ENCODE assay signal across 7 cellular contexts in genomic region chr1:68600049-68600661, GRCh38.
DNase-seq lines count a peak whose midpoint lies in the region; ATAC-seq, FAIRE-seq and TF ChIP-seq lines count a peak whose summit lies in the region.

No MANE protein-coding gene starts in this region.

- H3K36me3 Mint-ChIP-seq in progenitor cell of endocrine pancreas (ENCODE audit: insufficient read depth), result no peaks in the 10 kb centered on the region

- DNase-seq in NB4 (ENCODE audit: low read depth) (peak; percentile 21), coronary artery (ENCODE audit: low spot score) (no peak), progenitor cell of endocrine pancreas (ENCODE audit: low spot score, unreplicated experiment) (no peak), GM12892 (ENCODE audit: insufficient read length) (no peak), GM19240 (ENCODE audit: insufficient read length, low spot score) (no peak)

- TF ChIP-seq POLR2A in NB4 (IDR thresholded peaks at IDR 0.05; ENCODE audit: extremely low read depth, insufficient read length), result no peak
- TF ChIP-seq POLR2A in GM12892 (IDR thresholded peaks at IDR 0.05; ENCODE audit: low read depth, low read length), result no peak

- no peak for ATAC-seq in GM18520 (IDR thresholded peaks at IDR 0.05; ENCODE audit: unreplicated experiment)

- H3K27ac ChIP-seq in coronary artery, result no peak overlapping the region

- H3K9me3 Mint-ChIP-seq in progenitor cell of endocrine pancreas (ENCODE audit: low read depth), result peaks cover 7% of the 10 kb centered on the region

- FAIRE-seq in GM12892 (lab: Jason Lieb, UNC), result no peak

- H3K4me1 Mint-ChIP-seq in progenitor cell of endocrine pancreas (ENCODE audit: low read depth), result no peaks in the 10 kb centered on the region

- no peaks in the 10 kb centered on the region for H3K27me3 Mint-ChIP-seq in progenitor cell of endocrine pancreas

- H3K4me3 ChIP-seq in NB4 (ENCODE audit: low read depth, low read length) (no peak overlapping the region), coronary artery (peak overlapping the region; percentile 40)

- no peak overlapping the region for H3K27ac Mint-ChIP-seq in progenitor cell of endocrine pancreas

- TF ChIP-seq CTCF in GM12873 (IDR thresholded peaks at IDR 0.05; ENCODE audit: insufficient read depth, low read depth, low read length, missing control alignments), result peak; percentile 52
- TF ChIP-seq CTCF in NB4 (IDR thresholded peaks at IDR 0.05; ENCODE audit: low read depth, low read length), result peak; percentile 46
- peak; percentile 49 for TF ChIP-seq CTCF in coronary artery (IDR thresholded peaks at IDR 0.05)
- TF ChIP-seq CTCF in progenitor cell of endocrine pancreas (IDR thresholded peaks at IDR 0.05; ENCODE audit: unreplicated experiment), result peak; percentile 35

- H3K4me3 Mint-ChIP-seq in progenitor cell of endocrine pancreas (ENCODE audit: low read depth), result no peak overlapping the region
